ENCODE assay signal across 21 cellular contexts in the genomic region with DNA sequence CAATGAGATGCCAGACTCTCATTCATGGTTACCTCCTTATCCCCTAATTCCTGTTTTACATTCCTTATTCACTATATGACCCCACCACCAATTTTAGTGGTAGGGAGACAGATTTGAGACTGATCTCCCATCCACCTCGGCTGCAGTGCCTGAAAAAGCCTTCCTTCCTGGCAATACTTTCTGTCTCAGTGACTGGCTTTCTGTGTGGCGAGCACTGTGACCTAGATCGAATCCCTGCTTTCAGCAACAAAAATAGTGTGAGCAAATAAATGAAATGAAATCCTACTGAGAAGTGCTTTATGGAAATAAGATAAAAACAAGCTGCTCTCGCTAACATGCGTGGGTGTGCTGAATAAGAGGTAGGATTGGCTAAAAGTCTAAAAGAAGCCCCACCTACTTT.
"Had no signal": no experiment of that assay in that cellular context is flagged by ENCODE, and none has a peak within 500 bp of the region (broad histone marks: within the 10 kb centered on the region; RNA-seq: fewer than 3 reads in every experiment).

No MANE protein-coding gene starts in this region.

- DNase-seq: activated CD4-positive, alpha-beta T cell treated with anti-CD3 and anti-CD28 coated beads, Interleukin-2, amount 10 ng/mL, durations not matched to agents 24 days and 14 days; activated CD8-positive, alpha-beta T cell treated with anti-CD3 and anti-CD28 coated beads for 36 hours; activated naive CD4-positive, alpha-beta T cell treated with anti-CD3 and anti-CD28 coated beads, Interleukin-2, amount 10 ng/mL, durations not matched to agents 7 days and 5 days; activated naive CD8-positive, alpha-beta T cell treated with anti-CD3 and anti-CD28 coated beads, Interleukin-2, amount 50 U/mL, for 24 hours; activated T-cell treated with anti-CD3 and anti-CD28 coated beads, Interleukin-2, amount 50 U/mL, for 24 hours; aorta; endodermal cell; foreskin melanocyte; glutamatergic neuron; hippocampal formation; left cardiac atrium; mesenchymal stem cell; naive thymus-derived CD8-positive, alpha-beta T cell; stimulated activated CD4-positive, alpha-beta T cell treated with anti-CD3 and anti-CD28 coated beads, Interleukin-4, amount 100 ng/mL, for 24 hours; T1000; tibial artery had no signal

- H3K79me2 ChIP-seq: parathyroid adenoma had no signal

- H2AFZ ChIP-seq: parathyroid adenoma had no signal

- H3K27me3 ChIP-seq: breast epithelium, tibial artery had no signal

- H3K9me3 ChIP-seq: breast epithelium, tibial artery had no signal

- H3K4me3 ChIP-seq: breast epithelium, tibial artery had no signal

- H3K36me3 ChIP-seq: breast epithelium, tibial artery had no signal

- ATAC-seq: activated CD8-positive, alpha-beta T cell treated with anti-CD3 and anti-CD28 coated beads for 36 hours; activated naive CD8-positive, alpha-beta T cell treated with anti-CD3 and anti-CD28 coated beads, Interleukin-2, amount 50 U/mL, for 24 hours; left cardiac atrium; naive thymus-derived CD8-positive, alpha-beta T cell; sciatic nerve; stimulated activated memory B cell treated with anti-CD40 and anti-IgM and Interleukin-4, amounts not matched to agents 10 μg/mL and 1 μg/mL and 100 μg/mL, for 72 hours had no signal

- H3K4me1 ChIP-seq: breast epithelium, parathyroid adenoma, tibial artery had no signal

- H3K27ac ChIP-seq: breast epithelium, epithelial cell of prostate, parathyroid adenoma, tibial artery had no signal

- H3K9ac ChIP-seq: parathyroid adenoma had no signal
